Comparison of ENCODE assay signal across 8 cellular contexts in the genomic region with DNA sequence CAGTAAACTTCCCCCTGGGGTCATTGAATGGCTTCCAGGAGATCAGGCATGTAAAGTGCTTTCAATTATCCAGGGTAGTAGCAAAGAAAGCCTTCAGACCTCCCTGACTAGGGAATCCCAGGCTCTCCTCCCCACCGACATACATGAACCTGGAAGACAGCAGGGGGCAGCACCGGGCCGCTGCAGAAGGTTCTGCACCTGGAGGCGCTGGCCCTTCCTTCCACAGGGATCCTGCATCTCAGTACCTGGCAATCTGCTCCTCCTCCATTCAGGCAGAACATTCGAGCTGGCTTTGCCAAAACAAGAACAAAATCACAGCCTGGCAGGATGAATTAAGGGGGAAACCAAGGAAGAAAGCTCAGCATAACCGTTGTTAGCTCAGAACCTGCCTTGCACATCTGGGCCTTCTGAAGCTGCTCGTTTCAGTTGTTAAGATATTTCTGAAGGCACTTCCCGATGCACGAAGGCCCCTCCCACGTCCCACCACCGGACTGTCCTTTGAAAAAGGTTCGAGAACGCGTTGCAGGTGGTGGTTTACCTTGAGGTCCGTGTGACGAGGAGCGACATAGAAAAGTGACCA.
DNase-seq lines count a peak whose midpoint lies in the region; ATAC-seq and TF ChIP-seq lines count a peak whose summit lies in the region.

No MANE protein-coding gene starts in this region.

- H3K4me1 Mint-ChIP-seq in CD14-positive monocyte, result peaks cover 44% of the 10 kb centered on the region

- no peak overlapping the region for H3K4me3 ChIP-seq in fibroblast of villous mesenchyme (ENCODE audit: low read depth, low read length)

- peaks cover 0 to 2% (median 0%) of the 10 kb centered on the region in 7 donors for H3K9me3 Mint-ChIP-seq in CD14-positive monocyte

- DNase-seq in CD14-positive monocyte (ENCODE audit: low spot score) (no peak), H4 (ENCODE audit: low spot score) (peak; percentile 25), RWPE1 (ENCODE audit: low spot score) (peak; percentile 31), fibroblast of villous mesenchyme (ENCODE audit: low read depth) (peak; percentile 16), middle frontal gyrus (ENCODE audit: extremely low spot score, low spot score) (no peak)
- DNase-seq in stimulated activated CD8-positive, alpha-beta memory T cell treated with anti-CD3 and anti-CD28 coated beads, Interleukin-4, amount 100 ng/mL, for 48 hours, result peak; percentile 56

- POLR2A ChIA-PET in RWPE1 (lab: Yijun Ruan, JAX; ENCODE audit: low non-redundant PET), result no interaction called here

- intact Hi-C loops in CD14-positive monocyte (cut with micrococcal nuclease), result no loop called here

- no peak for ATAC-seq in HG02588 (IDR thresholded peaks at IDR 0.05; ENCODE audit: unreplicated experiment)
- ATAC-seq in GM19351 (IDR thresholded peaks at IDR 0.05; ENCODE audit: unreplicated experiment), result no peak

- TF ChIP-seq CTCF in CD14-positive monocyte (IDR thresholded peaks at IDR 0.05) (peak; percentile 33), RWPE1 (conservative IDR thresholded peaks at IDR 0.05; ENCODE audit: low read depth) (peak; percentile 69), fibroblast of villous mesenchyme (IDR thresholded peaks at IDR 0.05; ENCODE audit: insufficient read depth, low read depth, low read length) (peak; percentile 55)

- H3K27me3 Mint-ChIP-seq in CD14-positive monocyte (ENCODE audit: low read depth in 3 of 3), result no peaks in the 10 kb centered on the region

- no peak overlapping the region for H3K4me3 Mint-ChIP-seq in CD14-positive monocyte

- H3K27ac Mint-ChIP-seq in CD14-positive monocyte, result peak overlapping the region in 1 of 7 donors; percentile 37

- CTCF ChIA-PET in RWPE1 (lab: Yijun Ruan, JAX), result interaction anchor here (0.6 to 1.5 kb wide), 5 partner anchors 11 to 301 kb away, joined by 3 to 4 read pairs (median 4); no protein-coding TSS in a partner anchor

- peaks cover 12 to 13% of the 10 kb centered on the region in 2 donors for H3K36me3 Mint-ChIP-seq in CD14-positive monocyte

- no peak overlapping the region for H3K27ac ChIP-seq in RWPE1

Comparison
In these comparisons a context has a peak if more than half of its experiments do, and no peak if none do; other contexts are left out.
1. DNase-seq: peak in H4 (single experiment), RWPE1 (single experiment), fibroblast of villous mesenchyme (single experiment) and stimulated activated CD8-positive, alpha-beta memory T cell treated with anti-CD3 and anti-CD28 coated beads, Interleukin-4, amount 100 ng/mL, for 48 hours (single experiment); none in CD14-positive monocyte (single experiment) and middle frontal gyrus (single experiment).
2. Peak in every context shown above with its lines, with median percentiles within 50 percentile points of each other: CTCF ChIP-seq.